Comparison of ENCODE assay signal across 8 cellular contexts in the genomic region with DNA sequence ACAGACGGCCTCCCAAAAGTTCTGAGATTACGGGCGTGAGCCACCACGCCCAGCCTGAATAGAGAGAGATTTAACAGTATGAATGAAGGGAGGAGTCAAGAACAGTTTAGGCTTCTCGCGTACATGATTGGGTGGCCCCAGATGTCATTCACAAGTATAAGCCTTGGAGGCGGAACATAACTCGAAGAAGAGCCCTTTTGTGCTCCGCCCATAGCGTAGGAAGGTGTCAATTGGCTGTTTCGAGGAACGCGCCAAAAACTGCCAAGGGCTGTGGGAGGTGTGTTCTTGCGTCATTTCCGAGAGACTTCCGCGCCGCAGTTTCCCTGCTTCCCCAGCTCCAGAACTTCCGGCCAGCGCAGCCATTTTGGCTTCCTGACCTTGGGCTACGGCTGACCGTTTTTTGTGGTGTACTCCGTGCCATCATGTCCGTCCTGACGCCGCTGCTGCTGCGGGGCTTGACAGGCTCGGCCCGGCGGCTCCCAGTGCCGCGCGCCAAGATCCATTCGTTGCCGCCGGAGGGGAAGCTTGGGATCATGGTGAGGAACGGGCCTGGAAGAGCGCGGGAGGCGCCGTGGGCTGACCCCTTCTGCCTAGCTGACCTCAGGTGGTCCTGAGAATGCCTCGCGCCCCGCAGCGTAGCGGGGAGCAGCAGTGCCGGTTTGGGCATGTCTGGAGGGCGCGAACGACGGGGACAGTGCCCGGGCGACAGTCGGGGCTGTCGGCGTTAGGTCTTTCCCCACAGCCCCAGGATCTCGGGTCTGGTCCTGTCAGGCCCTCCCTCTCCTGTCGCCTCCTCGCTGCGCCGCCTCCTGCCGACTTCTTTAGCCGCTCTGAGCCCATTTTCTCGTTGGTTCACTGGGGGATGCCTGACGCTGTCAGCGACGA. TPM values are rescaled to one million over a fixed set of nuclear protein-coding genes. Genes with fewer than 3 reads are reported as not detected.
DNase-seq lines count a peak whose midpoint lies in the region; ATAC-seq, FAIRE-seq and TF ChIP-seq lines count a peak whose summit lies in the region.

A gene with protein sequence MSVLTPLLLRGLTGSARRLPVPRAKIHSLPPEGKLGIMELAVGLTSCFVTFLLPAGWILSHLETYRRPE (plus strand): TSS at position 362 of the 885 bp plus-strand sequence. CDS start 61 bp downstream, at position 423.

- H3K4me3 Mint-ChIP-seq in T-cell = peak within 1 kb of the TSS; percentile 99 to 100 (median 100)

- H3K4me1 Mint-ChIP-seq in T-cell = peaks cover 24 to 35% (median 24%) of the 10 kb centered on the region in 3 donors

- peak within 1 kb of the TSS; percentile 51 for H3K4me2 ChIP-seq in parathyroid adenoma (ENCODE audit: low read length)

- H3K79me2 ChIP-seq in parathyroid adenoma = peaks cover 12% of the 10 kb centered on the region

- TF ChIP-seq EP300 in tibial nerve (IDR thresholded peaks at IDR 0.05) = peak; percentile 84 to 93

- H3K4me1 ChIP-seq in cardiac muscle cell (ENCODE audit: low read depth) = peaks cover 11% of the 10 kb centered on the region
- no peaks in the 10 kb centered on the region for H3K4me1 ChIP-seq in parathyroid adenoma
- peaks cover 0 to 25% (median 15%) of the 10 kb centered on the region in 4 donors for H3K4me1 ChIP-seq in tibial nerve

- H3K36me3 Mint-ChIP-seq in T-cell = peaks cover 4% of the 10 kb centered on the region

- peak; percentile 69 for TF ChIP-seq POLR2A in GM12891 (IDR thresholded peaks at IDR 0.05; ENCODE audit: low read depth, low read length)
- peak in 1 of 2 donors; percentile 54 for TF ChIP-seq POLR2A in tibial nerve (IDR thresholded peaks at IDR 0.05)

- no peaks in the 10 kb centered on the region for H3K9me3 Mint-ChIP-seq in T-cell

- H3K27me3 Mint-ChIP-seq in T-cell = peaks cover 0 to 4% of the 10 kb centered on the region in 2 donors

- H3K4me3 ChIP-seq in cardiac muscle cell (peak within 1 kb of the TSS; percentile 50), parathyroid adenoma (ENCODE audit: low read depth, low read length) (peak within 1 kb of the TSS; percentile 89), tibial nerve (peak within 1 kb of the TSS; percentile 73 to 92 (median 87))

- peak within 1 kb of the TSS; percentile 88 for H2AFZ ChIP-seq in parathyroid adenoma

- peak within 1 kb of the TSS; percentile 67 for H3K9ac ChIP-seq in parathyroid adenoma

- ATAC-seq in HG02840 (IDR thresholded peaks at IDR 0.05; ENCODE audit: low FRiP score, unreplicated experiment) = peak; percentile 96
- peak; percentile 99 for ATAC-seq in T-cell (replicated peaks in 1 of 4)

- 0 to 1% (median 0%) methylated on average over 66 to 67 of the region's 67 CpGs for WGBS in adipose tissue, 3 donors
- 0 to 1% methylated on average over 24 to 40 of the region's 67 CpGs for WGBS in tibial nerve, 2 donors

- H3K27ac ChIP-seq in adipose tissue (ENCODE audit: low read depth, low read length) (peak within 1 kb of the TSS; percentile 82), cardiac muscle cell (peak within 1 kb of the TSS; percentile 92), parathyroid adenoma (peak within 1 kb of the TSS; percentile 99), tibial nerve (peak within 1 kb of the TSS; percentile 83 to 98 (median 92))

- no peaks in the 10 kb centered on the region for H3K9me3 ChIP-seq in cardiac muscle cell (ENCODE audit: low read depth)
- H3K9me3 ChIP-seq in parathyroid adenoma (ENCODE audit: control insufficient read depth, low read length) = no peaks in the 10 kb centered on the region
- H3K9me3 ChIP-seq in tibial nerve = no peaks in the 10 kb centered on the region

- POLR2A ChIA-PET in T-cell (lab: Charles Lee) = no interaction called here

- H3K36me3 ChIP-seq in cardiac muscle cell = no peaks in the 10 kb centered on the region
- H3K36me3 ChIP-seq in parathyroid adenoma (ENCODE audit: control insufficient read depth, insufficient read depth, low read length) = no peaks in the 10 kb centered on the region
- H3K36me3 ChIP-seq in tibial nerve = peaks cover 0 to 20% (median 4%) of the 10 kb centered on the region in 3 donors

- CTCF ChIA-PET in T-cell (lab: Charles Lee) = no interaction called here

- H3K27me3 ChIP-seq in cardiac muscle cell (no peaks in the 10 kb centered on the region), parathyroid adenoma (ENCODE audit: control insufficient read depth, insufficient read depth, low read length) (no peaks in the 10 kb centered on the region), tibial nerve (peaks cover 0 to 13% of the 10 kb centered on the region in 2 donors)

- peak within 1 kb of the TSS; percentile 97 to 99 for H3K27ac Mint-ChIP-seq in T-cell

- no peak for TF ChIP-seq CTCF in cardiac muscle cell (IDR thresholded peaks at IDR 0.05; ENCODE audit: low read depth, low read length)
- no peak for TF ChIP-seq CTCF in parathyroid adenoma (IDR thresholded peaks at IDR 0.05)
- peak in 2 of 5 experiments; percentile 7 for TF ChIP-seq CTCF in tibial nerve (IDR thresholded peaks at IDR 0.05)

- peak; percentile 96 for DNase-seq in GM12891 (ENCODE audit: insufficient read length, low spot score)
- DNase-seq in NCI-H1436 treated with DMSO at 0.1 percent for 48 hours (lab: John Stamatoyannopoulos, UW) = peak; percentile 97
- DNase-seq in T-cell = peak; percentile 75 to 99 (median 95)
- DNase-seq in cardiac muscle cell (ENCODE audit: low read depth in 1 of 2, low spot score in 1 of 2) = peak; percentile 99 to 100
- peak; percentile 97 to 99 for DNase-seq in tibial nerve (ENCODE audit: low spot score in 2 of 2)

- FAIRE-seq in GM12891 (lab: Jason Lieb, UNC) = peak; percentile 92

TF ChIP-seq in GM12891, 5 proteins besides CTCF, POLR2A, EP300 and RAD21:
- TF ChIP-seq PAX5 (IDR thresholded peaks at IDR 0.05; ENCODE audit: insufficient read depth, low read length, severe bottlenecking) (no peak), TAF1 (IDR thresholded peaks at IDR 0.05; ENCODE audit: low read depth, low read length) (peak; percentile 60; the same call in 1 of the 2 replicates), POLR2AphosphoS5 (IDR thresholded peaks at IDR 0.05; ENCODE audit: low read depth, low read length) (peak; percentile 90), POU2F2 (IDR thresholded peaks at IDR 0.05; ENCODE audit: low read depth, low read length) (no peak), SPI1 (IDR thresholded peaks at IDR 0.05; ENCODE audit: low read depth, low read length) (peak; percentile 32)

RNA-seq across cellular contexts. Expression of the gene that starts here (rescaled TPM):
- polyA plus RNA-seq in GM12891 (2012; ENCODE audit: low read depth, missing spikeins) = 751 TPM
- total RNA-seq in T-cell (100 to 1,000 TPM; 108 to 152 (median 125) TPM), cardiac muscle cell (712 and 1,446 TPM in 2 replicates), tibial nerve (100 to 1,000 TPM; 337 to 421 (median 383) TPM)
- polyA plus RNA-seq in adipose tissue (100 to 1,000 TPM; 348 to 933 (median 669) TPM), cardiac muscle cell (789 and 1,014 TPM in 2 replicates)

Comparison
In these comparisons a context has a peak if more than half of its experiments do, and no peak if none do; other contexts are left out.
1. Peak in every context shown above with its lines: DNase-seq, ATAC-seq, H3K4me3 ChIP-seq and H3K27ac ChIP-seq.